Comparison of ENCODE assay signal across 8 cellular contexts in genomic region chr15:40565333-40566238, GRCh38. TPM values are rescaled to one million over a fixed set of nuclear protein-coding genes. Genes with fewer than 3 reads are reported as not detected.
A peak's percentile ranks its signal among the peaks of the same experiment; 100 is the strongest.
DNase-seq lines count a peak whose midpoint lies in the region; ATAC-seq and TF ChIP-seq lines count a peak whose summit lies in the region.

No MANE protein-coding gene starts in this region.

- no CpG with 5 or more reads among the region's 20 CpGs for WGBS in trophoblast cell (ENCODE audit: extremely low coverage, insufficient coverage, insufficient read length)

- no peak overlapping the region for H2BK120ac ChIP-seq in trophoblast cell (ENCODE audit: insufficient read depth, low read length, poor library complexity)

- POLR2A ChIA-PET in PC-9 (lab: Charles Lee; ENCODE audit: unreplicated experiment): interaction anchor here (0.6 to 0.7 kb wide), 3 partner anchors 15 to 135 kb away, joined by 4 to 27 read pairs (median 6); no protein-coding TSS in a partner anchor

- H3F3A ChIP-seq in PC-9 (ENCODE audit: insufficient read depth, low read depth): no peaks in the 10 kb centered on the region

- H4K12ac ChIP-seq in trophoblast cell (ENCODE audit: low read depth, low read length): no peak overlapping the region

- H3K36me3 ChIP-seq in PC-9 (ENCODE audit: low read depth) (no peaks in the 10 kb centered on the region; the same call in 1 of the 2 replicates), trophoblast cell (ENCODE audit: control insufficient read depth in 1 of 2, insufficient read depth in 2 of 2, low read length in 2 of 2) (peaks cover 0 to 3% of the 10 kb centered on the region in 2 experiments)

- intact Hi-C loops in PC-9 (cut with micrococcal nuclease; ENCODE audit: unreplicated experiment): loop anchor here (2.0 kb wide), 1 partner anchor 95 kb away; the partner anchor contains the start of gene CHST14

- H3K9me3 ChIP-seq in PC-9 (ENCODE audit: insufficient read depth, low read depth) (no peaks in the 10 kb centered on the region), trophoblast cell (ENCODE audit: insufficient read depth, low read depth, low read length) (no peaks in the 10 kb centered on the region)

- H3K4me2 ChIP-seq in PC-9: peak overlapping the region; percentile 79
- peak overlapping the region; percentile 52 for H3K4me2 ChIP-seq in trophoblast cell (ENCODE audit: low read length)

- no peak overlapping the region for H3K18ac ChIP-seq in trophoblast cell (ENCODE audit: low read length)

- peaks cover 27% of the 10 kb centered on the region for H3K79me2 ChIP-seq in PC-9 (ENCODE audit: low read depth)
- peaks cover 4% of the 10 kb centered on the region for H3K79me2 ChIP-seq in trophoblast cell (ENCODE audit: control insufficient read depth, insufficient read depth, low read length, poor library complexity)

- H3K4ac ChIP-seq in trophoblast cell (ENCODE audit: low read depth, low read length): no peak overlapping the region

- no peaks in the 10 kb centered on the region for H4K20me1 ChIP-seq in PC-9 (ENCODE audit: insufficient read depth)

- H3K9me2 ChIP-seq in PC-9 (ENCODE audit: insufficient read depth): no peaks in the 10 kb centered on the region

- no peak overlapping the region for H4K91ac ChIP-seq in trophoblast cell (ENCODE audit: low read depth, low read length)

- no peak overlapping the region for H4K8ac ChIP-seq in trophoblast cell (ENCODE audit: low read depth, low read length)

- H3K4me3 ChIP-seq in PC-9 (peak overlapping the region; percentile 89; the same call in 1 of the 2 replicates), trophoblast cell (ENCODE audit: low read depth, low read length) (no peak overlapping the region)

- DNase-seq in ELR (ENCODE audit: low read depth) (peak; percentile 8), PC-9 (peak in 1 of 2 experiments; percentile 46), epithelial cell of prostate (ENCODE audit: low read depth, low spot score) (no peak), trophoblast cell (peak; percentile 17 to 38), pons (ENCODE audit: low spot score) (no peak), hypothalamus (lab: John Stamatoyannopoulos, UW) (no peak), NCI-H2196 (lab: John Stamatoyannopoulos, UW; ENCODE audit: unreplicated experiment) (no peak)

- CTCF ChIA-PET in PC-9 (lab: Charles Lee): interaction anchor here (0.8 kb wide), 1 partner anchor 46 kb away, joined by 3 read pairs; no protein-coding TSS in a partner anchor

- H2AK5ac ChIP-seq in trophoblast cell (ENCODE audit: low read length): no peak overlapping the region

- H3K14ac ChIP-seq in trophoblast cell (ENCODE audit: low read length): no peak overlapping the region

- no peak overlapping the region for H3K9ac ChIP-seq in trophoblast cell (ENCODE audit: low read length)

- H3K79me1 ChIP-seq in trophoblast cell (ENCODE audit: low read length): peaks cover 7% of the 10 kb centered on the region

- H3K23ac ChIP-seq in trophoblast cell (ENCODE audit: low read length): no peak overlapping the region

- peak overlapping the region; percentile 81 for H2AFZ ChIP-seq in PC-9
- peak overlapping the region; percentile 12 for H2AFZ ChIP-seq in trophoblast cell (ENCODE audit: insufficient read depth, low read length, poor library complexity)

- no peak overlapping the region for H3K27ac ChIP-seq in PC-9
- H3K27ac ChIP-seq in epithelial cell of prostate: peak overlapping the region; percentile 84
- no peak overlapping the region for H3K27ac ChIP-seq in trophoblast cell (ENCODE audit: low read depth, low read length)

- no peak for TF ChIP-seq CTCF in PC-9 (conservative IDR thresholded peaks at IDR 0.05)

- no peak overlapping the region for H2BK12ac ChIP-seq in trophoblast cell (ENCODE audit: low read length)

- H3K4me1 ChIP-seq in PC-9 (replicated peaks; ENCODE audit: insufficient read depth) (peaks cover 15% of the 10 kb centered on the region), trophoblast cell (ENCODE audit: control insufficient read depth in 1 of 2, insufficient read depth in 2 of 2, low read length in 2 of 2) (peaks cover 4 to 5% of the 10 kb centered on the region in 2 experiments)

- no peak for ATAC-seq in GM18517 (IDR thresholded peaks at IDR 0.05; ENCODE audit: unreplicated experiment)

- no TSS peak for BruUV-seq in PC-9 (replicated peaks; lab: Mats Ljungman, UMichigan)

- H2BK5ac ChIP-seq in trophoblast cell (ENCODE audit: low read depth, low read length, poor library complexity): no peak overlapping the region

- H3K27me3 ChIP-seq in PC-9 (ENCODE audit: insufficient read depth, low read depth) (no peaks in the 10 kb centered on the region), trophoblast cell (ENCODE audit: insufficient read depth, low read length) (no peaks in the 10 kb centered on the region)

RNA-seq across cellular contexts. Expression of gene CCDC32, which starts 0.7 kb away (rescaled TPM):
- 19.5 and 22.2 TPM in 2 replicates for total RNA-seq in PC-9 (2021)
- 15.4 and 16.5 TPM in 2 replicates for polyA plus RNA-seq in trophoblast cell (2013)

RNA-seq across cellular contexts. Expression of gene RPUSD2, which starts 3.5 kb away (rescaled TPM):
- total RNA-seq in PC-9 (2021): 14.0 and 17.1 TPM in 2 replicates
- polyA plus RNA-seq in trophoblast cell (2013): 6.3 and 6.5 TPM in 2 replicates

RNA-seq across cellular contexts. Expression of gene KNL1, which starts 28.5 kb away (rescaled TPM):
- 16.2 and 27.5 TPM in 2 replicates for total RNA-seq in PC-9 (2021)
- 10.1 and 11.0 TPM in 2 replicates for polyA plus RNA-seq in trophoblast cell (2013)

Comparison
In these comparisons a context has a peak if more than half of its experiments do, and no peak if none do; other contexts are left out.
1. DNase-seq: peak in ELR (single experiment) and trophoblast cell (2 of 2); none in epithelial cell of prostate (single experiment), pons (single experiment), hypothalamus (0 of 51) and NCI-H2196 (single experiment).